In genomic region chr14:20427231-20428009, GRCh38 we compare ENCODE assay signal across 6 cellular contexts. TPM values are rescaled to one million over a fixed set of nuclear protein-coding genes. Genes with fewer than 3 reads are reported as not detected.
DNase-seq lines count a peak whose midpoint lies in the region; ATAC-seq and TF ChIP-seq lines count a peak whose summit lies in the region.

No MANE protein-coding gene starts in this region.

- DNase-seq in RWPE1 (ENCODE audit: low spot score) (peak; percentile 67), iris pigment epithelial cell (ENCODE audit: low read depth) (peak; percentile 71), MG63 (no peak), NCI-H128 (lab: John Stamatoyannopoulos, UW; ENCODE audit: unreplicated experiment) (no peak)

- H3K9me3 ChIP-seq in MG63, result no peaks in the 10 kb centered on the region

- no peak for TF ChIP-seq CTCF in RWPE1 (conservative IDR thresholded peaks at IDR 0.05; ENCODE audit: low read depth)

- H3K4me3 ChIP-seq in MG63, result no peak overlapping the region

- H3K27me3 ChIP-seq in MG63, result no peaks in the 10 kb centered on the region

- no peaks in the 10 kb centered on the region for H3K36me3 ChIP-seq in MG63

- H3K27ac ChIP-seq in RWPE1, result no peak overlapping the region

- POLR2A ChIA-PET in RWPE1 (lab: Yijun Ruan, JAX; ENCODE audit: low non-redundant PET), result no interaction called here

- CTCF ChIA-PET in RWPE1 (lab: Yijun Ruan, JAX), result interaction anchor here (2.3 kb wide), 1 partner anchor 12 kb away, joined by 5 read pairs; no protein-coding TSS in a partner anchor

- ATAC-seq in GM18498 (IDR thresholded peaks at IDR 0.05; ENCODE audit: unreplicated experiment) (peak; percentile 73), HG02852 (IDR thresholded peaks at IDR 0.05; ENCODE audit: unreplicated experiment) (peak; percentile 76)

RNA-seq across cellular contexts. Expression of gene KLHL33, which starts 8.5 kb away (rescaled TPM):
- total RNA-seq in MG63 (2014; rRNA removed; shearing (Covaris generic); ENCODE audit: low replicate concordance), result not detected in 2 replicates

RNA-seq across cellular contexts. Expression of gene TEP1, which starts 14.1 kb away (rescaled TPM):
- total RNA-seq in MG63 (2014; rRNA removed; shearing (Covaris generic); ENCODE audit: low replicate concordance), result 7.4 and 8.8 TPM in 2 replicates

RNA-seq across cellular contexts. Expression of gene OSGEP, which starts 27.2 kb away (rescaled TPM):
- total RNA-seq in MG63 (2014; rRNA removed; shearing (Covaris generic); ENCODE audit: low replicate concordance), result 31.7 and 47.5 TPM in 2 replicates

RNA-seq across cellular contexts. Expression of gene APEX1, which starts 27.6 kb away (rescaled TPM):
- total RNA-seq in MG63 (2014; rRNA removed; shearing (Covaris generic); ENCODE audit: low replicate concordance), result 145 and 217 TPM in 2 replicates

RNA-seq across cellular contexts. Expression of gene PIP4P1, which starts 33.8 kb away (rescaled TPM):
- total RNA-seq in MG63 (2014; rRNA removed; shearing (Covaris generic); ENCODE audit: low replicate concordance), result 21.4 and 23.3 TPM in 2 replicates

Comparison
In these comparisons a context has a peak if more than half of its experiments do, and no peak if none do; other contexts are left out.
1. DNase-seq: peak in RWPE1 (single experiment) and iris pigment epithelial cell (single experiment); none in MG63 (single experiment) and NCI-H128 (single experiment).